12 cellular contexts compared by ENCODE assay signal in the genomic region with DNA sequence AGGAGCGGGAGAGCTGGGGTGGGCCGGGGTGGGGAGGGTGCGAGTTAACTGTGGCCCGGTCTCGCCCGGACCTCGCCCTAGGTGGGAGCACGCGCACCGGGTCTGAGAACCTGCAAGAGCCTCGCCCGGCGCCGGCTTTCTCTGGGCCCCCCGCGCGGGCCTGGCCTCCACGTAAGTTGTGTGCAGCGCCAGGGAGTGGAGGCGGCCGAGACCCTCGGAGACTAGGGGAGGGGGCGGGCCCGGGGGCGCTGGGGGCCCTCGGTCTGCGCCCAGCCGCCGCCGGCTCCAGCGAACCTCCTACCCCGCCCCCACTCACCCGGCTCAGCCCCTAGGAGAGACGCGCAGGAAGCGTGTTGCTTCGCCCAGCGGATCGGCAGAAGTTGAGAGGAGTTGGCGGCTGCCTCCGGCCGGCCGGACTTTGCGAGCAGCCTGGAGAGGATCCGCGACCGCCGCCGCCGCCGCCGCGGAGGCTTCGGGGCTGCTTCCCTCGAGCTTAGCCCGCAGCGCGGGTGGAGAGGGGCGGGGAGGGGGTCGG. TPM values are rescaled to one million over a fixed set of nuclear protein-coding genes. Genes with fewer than 3 reads are reported as not detected.
DNase-seq lines count a peak whose midpoint lies in the region; ATAC-seq and TF ChIP-seq lines count a peak whose summit lies in the region.
"Had no signal": no experiment of that assay in that cellular context is flagged by ENCODE, and none has a peak within 500 bp of the region (broad histone marks: within the 10 kb centered on the region; RNA-seq: fewer than 3 reads in every experiment).

PRMT8 (plus strand) TSS at position 356 of the 535 bp plus-strand sequence. CDS start 423 bp downstream, outside the sequence.

- no peak within 1 kb of the TSS for H3K4ac ChIP-seq in mesenchymal stem cell (ENCODE audit: low read depth in 1 of 2, low read length in 2 of 2)

- H3K9me3 ChIP-seq in HUES48 (ENCODE audit: control insufficient read depth, insufficient read depth, low read length): no peaks in the 10 kb centered on the region
- H3K9me3 ChIP-seq in mesenchymal stem cell (ENCODE audit: control insufficient read depth, low read length): no peaks in the 10 kb centered on the region
- H3K9me3 ChIP-seq in gastrocnemius medialis: no peaks in the 10 kb centered on the region
- no peaks in the 10 kb centered on the region for H3K9me3 ChIP-seq in HAP-1

- TF ChIP-seq POLR2A in gastrocnemius medialis (IDR thresholded peaks at IDR 0.05): no peak

- H2AFZ ChIP-seq in mesenchymal stem cell (ENCODE audit: low read depth, low read length): no peak within 1 kb of the TSS

- no peak within 1 kb of the TSS for H3K23ac ChIP-seq in mesenchymal stem cell (ENCODE audit: low read length in 2 of 2)

- DNase-seq in DMS53 (lab: John Stamatoyannopoulos, UW) (peak; percentile 99), cerebellar cortex (ENCODE audit: low spot score) (peak; percentile 24), mesenchymal stem cell (no peak), gastrocnemius medialis (no peak), HAP-1 (ENCODE audit: low spot score in 2 of 2) (no peak)
- DNase-seq: activated B cell treated with CpG ODN at 0.5 μM for 24 hours; NCI-H187 treated with DMSO at 0.1 percent for 48 hours; stimulated activated naive CD4-positive, alpha-beta T cell had no signal

- H2AK5ac ChIP-seq in mesenchymal stem cell (ENCODE audit: low read length, severe bottlenecking): no peak within 1 kb of the TSS

- ATAC-seq in GM21423 (IDR thresholded peaks at IDR 0.05; ENCODE audit: unreplicated experiment): no peak
- no peak for ATAC-seq in gastrocnemius medialis
- ATAC-seq in GM18519 (IDR thresholded peaks at IDR 0.05; ENCODE audit: low FRiP score, unreplicated experiment): no peak

- no peak within 1 kb of the TSS for H4K8ac ChIP-seq in mesenchymal stem cell (ENCODE audit: low read length)

- H3K4me3 ChIP-seq in HUES48 (ENCODE audit: low read depth, low read length) (peak within 1 kb of the TSS; percentile 73), mesenchymal stem cell (ENCODE audit: insufficient read depth in 1 of 2, low read depth in 1 of 2, low read length in 2 of 2) (peak within 1 kb of the TSS in 1 of 2 experiments; percentile 49), gastrocnemius medialis (peak within 1 kb of the TSS in 1 of 4 donors; percentile 6), HAP-1 (no peak within 1 kb of the TSS)

- no peak within 1 kb of the TSS for H2BK15ac ChIP-seq in mesenchymal stem cell (ENCODE audit: low read depth, poor library complexity, severe bottlenecking)

- no peak within 1 kb of the TSS for H3K18ac ChIP-seq in mesenchymal stem cell (ENCODE audit: low read depth in 1 of 2, low read length in 2 of 2)

- TF ChIP-seq CTCF in gastrocnemius medialis (IDR thresholded peaks at IDR 0.05 in 4 of 5, conservative IDR thresholded peaks at IDR 0.05 in 1 of 5): no peak

- no peak within 1 kb of the TSS for H2BK120ac ChIP-seq in mesenchymal stem cell (ENCODE audit: low read depth, low read length)

- no peak within 1 kb of the TSS for H3K14ac ChIP-seq in mesenchymal stem cell (ENCODE audit: low read length in 2 of 2)

- 1% methylated on average over 35 of the region's 60 CpGs for WGBS in mesenchymal stem cell

- in situ Hi-C loops in gastrocnemius medialis (cut with MboI; ENCODE audit: low sequenced_read_pairs in 4 of 4) (no loop called here), HAP-1 (cut with MboI; ENCODE audit: low sequenced_read_pairs) (no loop called here)

- intact Hi-C loops in gastrocnemius medialis (cut with DNase I; ENCODE audit: low total_unique reads): no loop called here

- H3K9ac ChIP-seq in HUES48 (ENCODE audit: low read depth, low read length) (no peak within 1 kb of the TSS), mesenchymal stem cell (ENCODE audit: low read length) (no peak within 1 kb of the TSS)

- no peak within 1 kb of the TSS for H4K91ac ChIP-seq in mesenchymal stem cell (ENCODE audit: low read length)

- H3K4me2 ChIP-seq in mesenchymal stem cell (ENCODE audit: low read length, poor library complexity, severe bottlenecking): peak within 1 kb of the TSS; percentile 52

- no peaks in the 10 kb centered on the region for H3K36me3 ChIP-seq in HUES48 (ENCODE audit: control insufficient read depth, insufficient read depth, low read length)
- no peaks in the 10 kb centered on the region for H3K36me3 ChIP-seq in mesenchymal stem cell (ENCODE audit: control insufficient read depth in 1 of 2, insufficient read depth in 2 of 2, low read depth in 1 of 2, low read length in 2 of 2)
- no peaks in the 10 kb centered on the region for H3K36me3 ChIP-seq in gastrocnemius medialis
- no peaks in the 10 kb centered on the region for H3K36me3 ChIP-seq in HAP-1 (replicated peaks)

- H3K4me1 ChIP-seq in HUES48 (ENCODE audit: control insufficient read depth, insufficient read depth, low read length): peaks cover 14% of the 10 kb centered on the region
- peaks cover 19% of the 10 kb centered on the region for H3K4me1 ChIP-seq in mesenchymal stem cell (ENCODE audit: control insufficient read depth, insufficient read depth, low read depth, low read length)
- peaks cover 7 to 18% of the 10 kb centered on the region in 2 donors for H3K4me1 ChIP-seq in gastrocnemius medialis
- H3K4me1 ChIP-seq in HAP-1: no peaks in the 10 kb centered on the region

- peaks cover 87% of the 10 kb centered on the region for H3K27me3 ChIP-seq in HUES48 (ENCODE audit: control insufficient read depth, insufficient read depth, low read length)
- peaks cover 79 to 83% of the 10 kb centered on the region in 2 experiments for H3K27me3 ChIP-seq in mesenchymal stem cell (ENCODE audit: control insufficient read depth in 1 of 2, insufficient read depth in 1 of 2, low read length in 2 of 2)
- peaks cover 40 to 46% (median 43%) of the 10 kb centered on the region in 3 donors for H3K27me3 ChIP-seq in gastrocnemius medialis
- H3K27me3 ChIP-seq in HAP-1 (ENCODE audit: low read depth): peaks cover 51% of the 10 kb centered on the region

- H3K27ac ChIP-seq in HUES48 (ENCODE audit: low read depth, low read length): peak within 1 kb of the TSS; percentile 24
- no peak within 1 kb of the TSS for H3K27ac ChIP-seq in mesenchymal stem cell (ENCODE audit: low read length, poor library complexity, severe bottlenecking)
- H3K27ac ChIP-seq in gastrocnemius medialis: no peak within 1 kb of the TSS

- no peaks in the 10 kb centered on the region for H3K79me1 ChIP-seq in mesenchymal stem cell (replicated peaks; ENCODE audit: low read length, poor library complexity, severe bottlenecking)

- no peak within 1 kb of the TSS for H2BK12ac ChIP-seq in mesenchymal stem cell (ENCODE audit: low read length in 2 of 2)

- no peak within 1 kb of the TSS for H2BK5ac ChIP-seq in mesenchymal stem cell (ENCODE audit: low read depth, low read length, poor library complexity, severe bottlenecking)

RNA-seq across cellular contexts. Expression of gene PRMT8, which starts in this region (rescaled TPM):
- not detected for polyA plus RNA-seq in mesenchymal stem cell (2013, experiment 1 of 2)
- polyA plus RNA-seq in mesenchymal stem cell (2013, experiment 2 of 2): not detected
- total RNA-seq in gastrocnemius medialis: not detected
- total RNA-seq: activated B cell treated with CpG ODN at 0.5 μM for 24 hours, skeletal muscle tissue had no signal

Comparison
In these comparisons a context has a peak if more than half of its experiments do, and no peak if none do; other contexts are left out.
1. DNase-seq: peak in DMS53 (single experiment) and cerebellar cortex (single experiment); none in mesenchymal stem cell (single experiment), gastrocnemius medialis (0 of 2) and HAP-1 (0 of 2).